ENCODE assay signal across 25 cellular contexts in genomic region chr10:17640331-17640816, GRCh38.
"Had no signal": no experiment of that assay in that cellular context is flagged by ENCODE, and none has a peak within 500 bp of the region (broad histone marks: within the 10 kb centered on the region; RNA-seq: fewer than 3 reads in every experiment).

No MANE protein-coding gene starts in this region.

- H3K4me2 ChIP-seq: hepatocyte had no signal

- ATAC-seq: heart right ventricle; natural killer cell; pancreas; sciatic nerve; stimulated activated effector memory CD8-positive, alpha-beta T cell treated with anti-CD3 and anti-CD28 coated beads, Interleukin-12 subunit alpha, Interleukin-12 subunit beta, amount 100 ng/mL, for 72 hours had no signal

- H2AFZ ChIP-seq: hepatocyte had no signal

- DNase-seq: heart right ventricle; islet precursor cell; left ventricle myocardium inferior; mesendoderm; naive B cell; natural killer cell; nucleus accumbens; pancreas; posterior cingulate gyrus; stimulated activated CD4-positive, alpha-beta T cell treated with anti-CD3 and anti-CD28 coated beads, Interleukin-12 subunit alpha, Interleukin-12 subunit beta, amount 100 ng/mL, for 4 hours; stimulated activated CD4-positive, alpha-beta T cell treated with anti-CD3 and anti-CD28 coated beads, Interleukin-15, amount 100 ng/mL, for 24 hours; stimulated activated CD4-positive, alpha-beta T cell treated with anti-CD3 and anti-CD28 coated beads, Interleukin-2, amount 100 ng/mL, for 24 hours; stimulated activated CD4-positive, alpha-beta T cell treated with anti-CD3 and anti-CD28 coated beads, Interleukin-4, amount 100 ng/mL, for 24 hours; stimulated activated naive CD4-positive, alpha-beta T cell; tibial artery; upper lobe of left lung had no signal

- H3K36me3 ChIP-seq: heart right ventricle, pancreas, right atrium auricular region, suprapubic skin, thoracic aorta, tibial artery, upper lobe of left lung, vagina had no signal

- FAIRE-seq: pancreas had no signal

- H3K27me3 ChIP-seq: heart right ventricle, hepatocyte, pancreas, right atrium auricular region, suprapubic skin, tibial artery, upper lobe of left lung, vagina had no signal

- H3K9me3 ChIP-seq: pancreas, right atrium auricular region, suprapubic skin, thoracic aorta, tibial artery, vagina had no signal

- H3K4me3 ChIP-seq: heart right ventricle, hepatocyte, left ventricle myocardium inferior, lung, pancreas, right atrium auricular region, skin epidermis, suprapubic skin, thoracic aorta, tibial artery, upper lobe of left lung, vagina had no signal

- H3K27ac ChIP-seq: heart right ventricle, hepatocyte, left ventricle myocardium inferior, pancreas, right atrium auricular region, skin epidermis, suprapubic skin, thoracic aorta, tibial artery, upper lobe of left lung, vagina had no signal
